In genomic region chr9:137268538-137269201, GRCh38 we compare ENCODE assay signal across 1 cellular context.
TF ChIP-seq lines count a peak whose summit lies in the region.

No MANE protein-coding gene starts in this region.

TF ChIP-seq in endothelial cell of umbilical vein, 7 proteins besides CTCF, POLR2A, EP300 and RAD21:
- TF ChIP-seq POLR2AphosphoS5 (IDR thresholded peaks at IDR 0.05; ENCODE audit: insufficient read depth, low read depth, low read length): peak; percentile 57
- no peak for TF ChIP-seq EZH2 (IDR thresholded peaks at IDR 0.05; ENCODE audit: borderline replicate concordance, low read depth, low read length, severe bottlenecking)
- no peak for TF ChIP-seq MAX (IDR thresholded peaks at IDR 0.05; ENCODE audit: insufficient read depth, insufficient read length)
- no peak for TF ChIP-seq FOS (IDR thresholded peaks at IDR 0.05; ENCODE audit: borderline replicate concordance, insufficient read depth, low read length)
- no peak for TF ChIP-seq MYC (IDR thresholded peaks at IDR 0.05; ENCODE audit: low read depth, low read length)
TF ChIP-seq in endothelial cell of umbilical vein: peak in this region for 1.
